8 cellular contexts compared by ENCODE assay signal in the genomic region with DNA sequence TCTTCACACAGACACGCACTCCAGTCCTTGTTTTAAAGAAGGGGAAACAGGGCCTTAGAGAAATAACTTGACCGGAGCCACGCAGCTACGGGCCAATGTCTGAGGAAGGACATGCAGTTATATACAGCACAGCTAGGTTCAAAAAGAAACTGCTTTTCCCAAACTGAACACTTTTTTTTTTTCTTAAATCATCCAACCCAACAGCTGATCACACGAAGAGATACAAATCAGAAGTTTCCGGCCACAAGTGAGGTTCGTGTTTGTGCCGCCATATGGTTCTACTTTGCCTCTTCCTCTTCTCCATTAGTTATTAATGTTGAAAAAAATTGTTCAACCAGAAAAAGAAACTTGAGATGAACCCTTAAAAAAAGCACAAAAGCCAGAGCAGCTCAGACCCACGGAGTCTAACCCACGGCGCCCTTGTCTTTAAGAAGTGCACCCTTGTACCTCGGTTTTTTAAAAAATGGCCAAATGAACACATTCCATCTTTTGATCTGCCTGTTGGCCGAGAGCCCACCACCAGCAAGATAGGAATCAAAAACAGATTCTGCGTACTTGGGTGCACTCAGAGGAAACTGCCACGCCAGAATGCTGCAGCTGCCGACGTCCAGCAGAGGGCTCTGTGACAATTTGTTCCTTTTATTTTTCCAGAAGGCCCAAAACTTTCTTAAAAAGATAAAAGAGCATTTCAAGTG.
DNase-seq lines count a peak whose midpoint lies in the region; ATAC-seq and TF ChIP-seq lines count a peak whose summit lies in the region.

No MANE protein-coding gene starts in this region.

- TF ChIP-seq CTCF in OCI-LY3 (IDR thresholded peaks at IDR 0.05; ENCODE audit: low read depth, low read length), result peak; percentile 84
- peak; percentile 92 for TF ChIP-seq CTCF in fibroblast of villous mesenchyme (IDR thresholded peaks at IDR 0.05; ENCODE audit: insufficient read depth, low read depth, low read length)
- TF ChIP-seq CTCF in tibial artery (IDR thresholded peaks at IDR 0.05), result peak; percentile 77 to 89

- H3K27ac Mint-ChIP-seq in activated T-helper 17 cell treated with anti-CD3 and anti-CD28 coated beads, Interleukin-2, amount 50 U/mL, for 72 hours, result peak overlapping the region; percentile 97

- H3K4me3 ChIP-seq in GM08714 (ENCODE audit: low read length), result peak overlapping the region; percentile 57; the same call in 1 of the 2 replicates
- H3K4me3 ChIP-seq in OCI-LY3 (ENCODE audit: low read length), result peak overlapping the region; percentile 53
- peak overlapping the region; percentile 29 for H3K4me3 ChIP-seq in fibroblast of villous mesenchyme (ENCODE audit: low read depth, low read length)
- no peak overlapping the region for H3K4me3 ChIP-seq in trophoblast cell (ENCODE audit: low read depth, low read length)
- H3K4me3 ChIP-seq in tibial artery, result peak overlapping the region; percentile 12 to 17

- H3K4me1 Mint-ChIP-seq in activated T-helper 17 cell treated with anti-CD3 and anti-CD28 coated beads, Interleukin-2, amount 50 U/mL, for 72 hours, result peaks cover 35% of the 10 kb centered on the region

- H4K91ac ChIP-seq in trophoblast cell (ENCODE audit: low read depth, low read length), result no peak overlapping the region

- H2AFZ ChIP-seq in OCI-LY3 (ENCODE audit: low read depth, low read length) (no peak overlapping the region), trophoblast cell (ENCODE audit: insufficient read depth, low read length, poor library complexity) (no peak overlapping the region)

- peak; percentile 70 for ATAC-seq in HG02678 (IDR thresholded peaks at IDR 0.05; ENCODE audit: unreplicated experiment)
- peak; percentile 57 for ATAC-seq in activated T-helper 17 cell treated with anti-CD3 and anti-CD28 coated beads, Interleukin-2, amount 50 U/mL, for 72 hours (replicated peaks)

- DNase-seq in fibroblast of villous mesenchyme (ENCODE audit: low read depth) (peak; percentile 93), trophoblast cell (peak in 1 of 2 donors; percentile 59), tibial artery (peak in 1 of 2 donors; percentile 66), NCI-H1436 treated with DMSO at 0.1 percent for 48 hours (lab: John Stamatoyannopoulos, UW) (no peak)

- H3K9me3 ChIP-seq in OCI-LY3 (ENCODE audit: insufficient read depth, low read length), result no peaks in the 10 kb centered on the region
- peaks cover 2% of the 10 kb centered on the region for H3K9me3 ChIP-seq in trophoblast cell (ENCODE audit: insufficient read depth, low read depth, low read length)
- no peaks in the 10 kb centered on the region for H3K9me3 ChIP-seq in tibial artery

- peak overlapping the region; percentile 77 for H3K4ac ChIP-seq in trophoblast cell (ENCODE audit: low read depth, low read length)

- H2BK5ac ChIP-seq in trophoblast cell (ENCODE audit: low read depth, low read length, poor library complexity), result no peak overlapping the region

- H3K4me1 ChIP-seq in OCI-LY3 (ENCODE audit: low read length), result peaks cover 24% of the 10 kb centered on the region
- peaks cover 17 to 21% of the 10 kb centered on the region in 2 experiments for H3K4me1 ChIP-seq in trophoblast cell (ENCODE audit: control insufficient read depth in 1 of 2, insufficient read depth in 2 of 2, low read length in 2 of 2)
- peaks cover 0 to 91% (median 50%) of the 10 kb centered on the region in 4 donors for H3K4me1 ChIP-seq in tibial artery

- H2AK5ac ChIP-seq in trophoblast cell (ENCODE audit: low read length), result no peak overlapping the region

- peak overlapping the region; percentile 34 for H3K9ac ChIP-seq in OCI-LY3 (ENCODE audit: low read length)
- no peak overlapping the region for H3K9ac ChIP-seq in trophoblast cell (ENCODE audit: low read length)

- intact Hi-C loops in tibial artery (cut with DNase I; ENCODE audit: low total_unique reads), result loop anchor here (5.0 to 10.0 kb wide), 3 partner anchors 94 to 261 kb away; partner anchors contain the start of gene CAPZB

- H3K27me3 Mint-ChIP-seq in activated T-helper 17 cell treated with anti-CD3 and anti-CD28 coated beads, Interleukin-2, amount 50 U/mL, for 72 hours, result no peaks in the 10 kb centered on the region

- no peak overlapping the region for H2BK120ac ChIP-seq in trophoblast cell (ENCODE audit: insufficient read depth, low read length, poor library complexity)

- no CpG with 5 or more reads among the region's 17 CpGs for WGBS in trophoblast cell (ENCODE audit: extremely low coverage, insufficient coverage, insufficient read length)

- no peak overlapping the region for H2BK12ac ChIP-seq in trophoblast cell (ENCODE audit: low read length)

- no peaks in the 10 kb centered on the region for H3K9me3 Mint-ChIP-seq in activated T-helper 17 cell treated with anti-CD3 and anti-CD28 coated beads, Interleukin-2, amount 50 U/mL, for 72 hours

- no peaks in the 10 kb centered on the region for H3K27me3 ChIP-seq in OCI-LY3 (ENCODE audit: low read depth, low read length)
- no peaks in the 10 kb centered on the region for H3K27me3 ChIP-seq in trophoblast cell (ENCODE audit: insufficient read depth, low read length)
- no peaks in the 10 kb centered on the region for H3K27me3 ChIP-seq in tibial artery

- peak overlapping the region; percentile 49 for H3K18ac ChIP-seq in trophoblast cell (ENCODE audit: low read length)

- no peak overlapping the region for H3K14ac ChIP-seq in trophoblast cell (ENCODE audit: low read length)

- no peak overlapping the region for H3K23ac ChIP-seq in trophoblast cell (ENCODE audit: low read length)

- no peak overlapping the region for H4K8ac ChIP-seq in trophoblast cell (ENCODE audit: low read depth, low read length)

- H3K79me2 ChIP-seq in OCI-LY3 (ENCODE audit: low read length) (peaks cover 12% of the 10 kb centered on the region), trophoblast cell (ENCODE audit: control insufficient read depth, insufficient read depth, low read length, poor library complexity) (peaks cover 10% of the 10 kb centered on the region)

- peaks cover 2% of the 10 kb centered on the region for H3K79me1 ChIP-seq in trophoblast cell (ENCODE audit: low read length)

- H3K27ac ChIP-seq in OCI-LY3 (ENCODE audit: low read length), result peak overlapping the region; percentile 56
- no peak overlapping the region for H3K27ac ChIP-seq in trophoblast cell (ENCODE audit: low read depth, low read length)
- peak overlapping the region; percentile 66 to 68 for H3K27ac ChIP-seq in tibial artery

- H3K36me3 ChIP-seq in OCI-LY3 (replicated peaks; ENCODE audit: low read depth, low read length), result no peaks in the 10 kb centered on the region
- H3K36me3 ChIP-seq in trophoblast cell (ENCODE audit: control insufficient read depth in 1 of 2, insufficient read depth in 2 of 2, low read length in 2 of 2), result peaks cover 0 to 3% of the 10 kb centered on the region in 2 experiments
- H3K36me3 ChIP-seq in tibial artery, result peaks cover 0 to 6% (median 5%) of the 10 kb centered on the region in 3 donors

- peaks cover 12% of the 10 kb centered on the region for H3K36me3 Mint-ChIP-seq in activated T-helper 17 cell treated with anti-CD3 and anti-CD28 coated beads, Interleukin-2, amount 50 U/mL, for 72 hours (ENCODE audit: low read depth)

- H3K4me2 ChIP-seq in OCI-LY3 (ENCODE audit: low read length), result peak overlapping the region; percentile 64
- no peak overlapping the region for H3K4me2 ChIP-seq in trophoblast cell (ENCODE audit: low read length)

- no peak overlapping the region for H4K12ac ChIP-seq in trophoblast cell (ENCODE audit: low read depth, low read length)

- peaks cover 6% of the 10 kb centered on the region; the same call in 1 of the 2 replicates for H4K20me1 ChIP-seq in OCI-LY3 (ENCODE audit: insufficient read depth, low read length)

- H3K4me3 Mint-ChIP-seq in activated T-helper 17 cell treated with anti-CD3 and anti-CD28 coated beads, Interleukin-2, amount 50 U/mL, for 72 hours, result peak overlapping the region; percentile 89
